ENCODE assay signal across 13 cellular contexts in genomic region chr3:187811580-187812250, GRCh38.
DNase-seq lines count a peak whose midpoint lies in the region; ATAC-seq and TF ChIP-seq lines count a peak whose summit lies in the region.
"Had no signal": no experiment of that assay in that cellular context is flagged by ENCODE, and none has a peak within 500 bp of the region (broad histone marks: within the 10 kb centered on the region; RNA-seq: fewer than 3 reads in every experiment).

No MANE protein-coding gene starts in this region.

- H3K4me1 Mint-ChIP-seq in CD8-positive, alpha-beta memory T cell, result peaks cover 0 to 6% (median 4%) of the 10 kb centered on the region in 3 donors
- peaks cover 20% of the 10 kb centered on the region for H3K4me1 Mint-ChIP-seq in activated naive CD4-positive, alpha-beta T cell treated with anti-CD3 and anti-CD28 coated beads, Interleukin-2, amount 10 ng/mL, durations not matched to agents 7 days and 5 days
- peaks cover 0 to 9% of the 10 kb centered on the region in 2 donors for H3K4me1 Mint-ChIP-seq in immature natural killer cell

- peaks cover 0 to 2% (median 0%) of the 10 kb centered on the region in 3 donors for H3K36me3 Mint-ChIP-seq in CD8-positive, alpha-beta memory T cell
- H3K36me3 Mint-ChIP-seq in activated naive CD4-positive, alpha-beta T cell treated with anti-CD3 and anti-CD28 coated beads, Interleukin-2, amount 10 ng/mL, durations not matched to agents 7 days and 5 days, result peaks cover 4% of the 10 kb centered on the region
- H3K36me3 Mint-ChIP-seq in immature natural killer cell, result no peaks in the 10 kb centered on the region

- H3K27ac ChIP-seq in spleen, result peak overlapping the region in 7 of 8 donors; percentile 18 to 76 (median 49)
- no peak overlapping the region for H3K27ac ChIP-seq in CD8-positive, alpha-beta memory T cell (ENCODE audit: low read depth, low read length)
- H3K27ac ChIP-seq: VCaP had no signal

- H3K9me3 ChIP-seq in spleen, result no peaks in the 10 kb centered on the region
- no peaks in the 10 kb centered on the region for H3K9me3 ChIP-seq in CD8-positive, alpha-beta memory T cell (ENCODE audit: low read length)

- CTCF ChIA-PET in CD8-positive, alpha-beta memory T cell (lab: Charles Lee), result interaction anchor here (1.0 to 1.7 kb wide), 2 partner anchors 8 to 10 kb away, joined by 4 to 5 read pairs; no protein-coding TSS in a partner anchor
- CTCF ChIA-PET in activated naive CD4-positive, alpha-beta T cell treated with anti-CD3 and anti-CD28 coated beads, Interleukin-2, amount 10 ng/mL, durations not matched to agents 7 days and 5 days (lab: Charles Lee), result interaction anchor here (0.7 to 1.6 kb wide), 3 partner anchors 18 to 141 kb away, joined by 3 to 4 read pairs (median 4); no protein-coding TSS in a partner anchor

- H3K27ac Mint-ChIP-seq in CD8-positive, alpha-beta memory T cell, result no peak overlapping the region
- H3K27ac Mint-ChIP-seq in activated naive CD4-positive, alpha-beta T cell treated with anti-CD3 and anti-CD28 coated beads, Interleukin-2, amount 10 ng/mL, durations not matched to agents 7 days and 5 days, result no peak overlapping the region
- no peak overlapping the region for H3K27ac Mint-ChIP-seq in immature natural killer cell

- no peak overlapping the region for H3K4me3 Mint-ChIP-seq in CD8-positive, alpha-beta memory T cell
- H3K4me3 Mint-ChIP-seq in activated naive CD4-positive, alpha-beta T cell treated with anti-CD3 and anti-CD28 coated beads, Interleukin-2, amount 10 ng/mL, durations not matched to agents 7 days and 5 days, result no peak overlapping the region
- no peak overlapping the region for H3K4me3 Mint-ChIP-seq in immature natural killer cell

- no peaks in the 10 kb centered on the region for H3K9me3 Mint-ChIP-seq in CD8-positive, alpha-beta memory T cell
- H3K9me3 Mint-ChIP-seq in activated naive CD4-positive, alpha-beta T cell treated with anti-CD3 and anti-CD28 coated beads, Interleukin-2, amount 10 ng/mL, durations not matched to agents 7 days and 5 days, result no peaks in the 10 kb centered on the region
- no peaks in the 10 kb centered on the region for H3K9me3 Mint-ChIP-seq in immature natural killer cell

- H3K27me3 ChIP-seq in spleen (replicated peaks in 1 of 7), result no peaks in the 10 kb centered on the region
- H3K27me3 ChIP-seq in CD8-positive, alpha-beta memory T cell (ENCODE audit: insufficient read depth, low read length, poor library complexity, severe bottlenecking), result no peaks in the 10 kb centered on the region

- peaks cover 0 to 21% (median 4%) of the 10 kb centered on the region in 6 donors for H3K4me1 ChIP-seq in spleen
- no peaks in the 10 kb centered on the region for H3K4me1 ChIP-seq in CD8-positive, alpha-beta memory T cell (ENCODE audit: insufficient read depth, low read length)

- no peak for TF ChIP-seq POLR2A in spleen (IDR thresholded peaks at IDR 0.05)

- TF ChIP-seq CTCF in fibroblast of pulmonary artery (IDR thresholded peaks at IDR 0.05; ENCODE audit: low read length, missing control alignments) (no peak), spleen (IDR thresholded peaks at IDR 0.05 in 8 of 11, conservative IDR thresholded peaks at IDR 0.05 in 3 of 11) (no peak)

- ATAC-seq in SK-N-SH treated with all-trans-retinoic acid at 6 μM for 48 hours, result peak; percentile 45; the same call in 2 of the 3 replicates
- ATAC-seq: left cardiac atrium had no signal

- H3K4me3 ChIP-seq in fibroblast of pulmonary artery (replicated peaks; ENCODE audit: low read depth, low read length), result no peak overlapping the region
- H3K4me3 ChIP-seq in spleen, result peak overlapping the region in 1 of 8 donors; percentile 15
- H3K4me3 ChIP-seq in CD8-positive, alpha-beta memory T cell (ENCODE audit: low read length), result no peak overlapping the region

- peaks cover 0 to 2% of the 10 kb centered on the region in 2 donors for H3K27me3 Mint-ChIP-seq in CD8-positive, alpha-beta memory T cell
- H3K27me3 Mint-ChIP-seq in activated naive CD4-positive, alpha-beta T cell treated with anti-CD3 and anti-CD28 coated beads, Interleukin-2, amount 10 ng/mL, durations not matched to agents 7 days and 5 days, result no peaks in the 10 kb centered on the region
- peaks cover 0 to under 1% (median 0%) of the 10 kb centered on the region in 3 donors for H3K27me3 Mint-ChIP-seq in immature natural killer cell (ENCODE audit: low read depth in 3 of 3)

- DNase-seq in GM04504 (ENCODE audit: low read depth) (peak; percentile 51), fibroblast of pulmonary artery (ENCODE audit: low read depth) (peak; percentile 75), spleen (no peak), mucosa of gallbladder (ENCODE audit: low spot score) (no peak), immature natural killer cell (no peak)
- no peak for DNase-seq in CD8-positive, alpha-beta memory T cell
- no peak for DNase-seq in activated naive CD4-positive, alpha-beta T cell treated with anti-CD3 and anti-CD28 coated beads, Interleukin-2, amount 10 ng/mL, durations not matched to agents 7 days and 5 days
- DNase-seq: aorta, DND-41, left cardiac atrium, nucleus accumbens had no signal

- intact Hi-C loops in spleen (cut with DNase I; ENCODE audit: low total_unique reads), result no loop called here

- POLR2A ChIA-PET in CD8-positive, alpha-beta memory T cell (lab: Charles Lee), result no interaction called here

- 67 to 76% (median 71%) methylated on average over 4 of the region's 4 CpGs for WGBS in spleen, 5 donors

- H3K36me3 ChIP-seq in spleen, result no peaks in the 10 kb centered on the region
- no peaks in the 10 kb centered on the region for H3K36me3 ChIP-seq in CD8-positive, alpha-beta memory T cell (ENCODE audit: insufficient read depth, low read length)

TF ChIP-seq in SK-N-SH treated with all-trans-retinoic acid at 6 μM for 48 hours, 23 proteins besides CTCF, POLR2A, EP300 and RAD21:
- TF ChIP-seq OSR1 (CRISPR knock-in tag; IDR thresholded peaks at IDR 0.05), result 0 out of 2 replicates have a peak, but pooled peaks have one; percentile 58
- TF ChIP-seq, protein P1, sequence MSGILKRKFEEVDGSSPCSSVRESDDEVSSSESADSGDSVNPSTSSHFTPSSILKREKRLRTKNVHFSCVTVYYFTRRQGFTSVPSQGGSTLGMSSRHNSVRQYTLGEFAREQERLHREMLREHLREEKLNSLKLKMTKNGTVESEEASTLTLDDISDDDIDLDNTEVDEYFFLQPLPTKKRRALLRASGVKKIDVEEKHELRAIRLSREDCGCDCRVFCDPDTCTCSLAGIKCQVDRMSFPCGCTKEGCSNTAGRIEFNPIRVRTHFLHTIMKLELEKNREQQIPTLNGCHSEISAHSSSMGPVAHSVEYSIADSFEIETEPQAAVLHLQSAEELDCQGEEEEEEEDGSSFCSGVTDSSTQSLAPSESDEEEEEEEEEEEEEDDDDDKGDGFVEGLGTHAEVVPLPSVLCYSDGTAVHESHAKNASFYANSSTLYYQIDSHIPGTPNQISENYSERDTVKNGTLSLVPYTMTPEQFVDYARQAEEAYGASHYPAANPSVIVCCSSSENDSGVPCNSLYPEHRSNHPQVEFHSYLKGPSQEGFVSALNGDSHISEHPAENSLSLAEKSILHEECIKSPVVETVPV (CRISPR knock-in tag; IDR thresholded peaks at IDR 0.05), result no peak

Comparison
In these comparisons a context has a peak if more than half of its experiments do, and no peak if none do; other contexts are left out.
1. DNase-seq: peak in GM04504 (single experiment) and fibroblast of pulmonary artery (single experiment); none in spleen (single experiment), CD8-positive, alpha-beta memory T cell (0 of 5), mucosa of gallbladder (single experiment), activated naive CD4-positive, alpha-beta T cell treated with anti-CD3 and anti-CD28 coated beads, Interleukin-2, amount 10 ng/mL, durations not matched to agents 7 days and 5 days (single experiment) and immature natural killer cell (0 of 3).